ENCODE assay signal across 11 cellular contexts in the genomic region with DNA sequence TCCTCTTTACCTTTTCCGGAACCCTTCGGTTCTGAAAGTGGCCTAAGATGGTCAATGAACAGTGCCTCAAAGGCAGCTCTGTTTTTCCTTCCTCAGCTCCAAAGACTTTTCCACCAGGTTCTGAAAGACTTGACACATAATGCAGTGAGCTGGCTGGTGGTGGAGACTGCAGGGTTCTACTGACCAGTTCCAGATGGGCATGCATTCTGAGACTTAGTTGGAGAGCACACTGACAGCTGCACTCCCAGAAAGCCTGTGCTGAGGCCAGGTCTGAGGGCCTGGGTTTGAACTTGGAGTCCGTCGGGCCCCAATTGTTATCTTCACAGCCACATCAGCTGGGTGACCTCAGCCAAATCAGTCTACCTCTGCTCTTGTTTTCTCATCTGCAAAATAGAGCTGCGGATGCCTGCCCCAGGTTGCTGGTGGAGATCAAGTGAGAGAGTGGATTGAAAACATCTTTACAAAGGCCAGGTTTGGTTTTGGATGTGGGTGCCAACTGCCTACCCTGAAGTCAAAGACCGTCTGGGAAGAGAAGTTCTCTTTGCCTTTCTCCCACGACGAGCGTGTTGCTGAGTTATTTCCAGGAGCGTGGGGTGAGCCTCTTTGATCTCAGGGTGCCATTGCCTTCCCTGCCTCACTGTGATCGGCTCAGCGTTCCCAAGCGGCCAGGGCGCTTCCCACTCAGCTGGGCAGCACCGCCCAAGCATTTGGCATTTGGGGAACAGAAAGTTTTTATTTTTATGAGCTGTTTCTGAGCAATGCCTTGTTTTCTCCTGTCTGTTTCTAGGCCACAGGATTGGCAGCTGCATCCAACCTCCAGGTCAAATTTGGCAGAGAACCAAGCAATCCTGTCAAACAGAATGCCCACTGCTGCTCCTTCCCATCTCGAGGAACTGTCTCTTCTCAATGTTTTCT. TPM values are rescaled to one million over a fixed set of nuclear protein-coding genes. Genes with fewer than 3 reads are reported as not detected.
DNase-seq lines count a peak whose midpoint lies in the region; ATAC-seq and TF ChIP-seq lines count a peak whose summit lies in the region.
"Had no signal": no experiment of that assay in that cellular context is flagged by ENCODE, and none has a peak within 500 bp of the region (broad histone marks: within the 10 kb centered on the region; RNA-seq: fewer than 3 reads in every experiment).

No MANE protein-coding gene starts in this region.

- no peaks in the 10 kb centered on the region for H3K9me3 ChIP-seq in CD8-positive, alpha-beta T cell (ENCODE audit: low read length)
- no peaks in the 10 kb centered on the region for H3K9me3 ChIP-seq in psoas muscle
- H3K9me3 ChIP-seq: upper lobe of left lung had no signal

- WGBS in psoas muscle, 3 donors = 44 to 56% (median 47%) methylated on average over 16 of the region's 16 CpGs

- H3K9me3 Mint-ChIP-seq in CD8-positive, alpha-beta T cell = no peaks in the 10 kb centered on the region
- H3K9me3 Mint-ChIP-seq: activated T-cell treated with anti-CD3 and anti-CD28 coated beads, Interleukin-2, amount 50 U/mL, for 4 hours had no signal

- TF ChIP-seq CTCF in CD8-positive, alpha-beta T cell (IDR thresholded peaks at IDR 0.05) = no peak
- TF ChIP-seq CTCF in fibroblast of the aortic adventitia (IDR thresholded peaks at IDR 0.05; ENCODE audit: insufficient read depth, low read length) (no peak), psoas muscle (IDR thresholded peaks at IDR 0.05) (no peak)

- H3K4me1 ChIP-seq in CD8-positive, alpha-beta T cell (ENCODE audit: insufficient read depth, low read length) = no peaks in the 10 kb centered on the region
- H3K4me1 ChIP-seq in psoas muscle = peaks cover 18% of the 10 kb centered on the region

- H3K36me3 Mint-ChIP-seq in CD8-positive, alpha-beta T cell = peaks cover 25% of the 10 kb centered on the region

- no peaks in the 10 kb centered on the region for H3K27me3 Mint-ChIP-seq in CD8-positive, alpha-beta T cell (ENCODE audit: low read depth)

- H3K4me3 Mint-ChIP-seq in CD8-positive, alpha-beta T cell = no peak overlapping the region
- H3K4me3 Mint-ChIP-seq: activated T-cell treated with anti-CD3 and anti-CD28 coated beads, Interleukin-2, amount 50 U/mL, for 4 hours had no signal

- H3K27ac ChIP-seq in CD8-positive, alpha-beta T cell (ENCODE audit: low read depth, low read length) = no peak overlapping the region
- peak overlapping the region; percentile 65 for H3K27ac ChIP-seq in psoas muscle

- ATAC-seq in CD8-positive, alpha-beta T cell = no peak
- peak in 3 of 4 donors; percentile 7 to 15 (median 11) for ATAC-seq in psoas muscle
- ATAC-seq: activated T-cell treated with anti-CD3 and anti-CD28 coated beads, Interleukin-2, amount 50 U/mL, for 4 hours; left lobe of liver had no signal

- POLR2A ChIA-PET in CD8-positive, alpha-beta T cell (lab: Charles Lee) = no interaction called here

- no peaks in the 10 kb centered on the region for H3K27me3 ChIP-seq in CD8-positive, alpha-beta T cell (ENCODE audit: insufficient read depth, low read length)
- H3K27me3 ChIP-seq in psoas muscle (ENCODE audit: insufficient read depth in 3 of 3, low read length in 2 of 3) = no peaks in the 10 kb centered on the region
- H3K27me3 ChIP-seq: upper lobe of left lung had no signal

- intact Hi-C loops in CD8-positive, alpha-beta T cell (cut with DNase I, micrococcal nuclease) = no loop called here
- intact Hi-C loops in psoas muscle (cut with DNase I) = loop anchor here (5.0 to 10.0 kb wide), 2 partner anchors 51 to 53 kb away; a partner anchor contains a TSS

- peaks cover 4% of the 10 kb centered on the region for H3K4me1 Mint-ChIP-seq in CD8-positive, alpha-beta T cell (ENCODE audit: low read depth)

- H3K4me3 ChIP-seq in CD8-positive, alpha-beta T cell (ENCODE audit: low read depth, low read length) = no peak overlapping the region
- H3K4me3 ChIP-seq in fibroblast of the aortic adventitia (ENCODE audit: low read depth, low read length) (no peak overlapping the region), psoas muscle (no peak overlapping the region)
- H3K4me3 ChIP-seq: upper lobe of left lung had no signal

- CTCF ChIA-PET in CD8-positive, alpha-beta T cell (lab: Charles Lee) = interaction anchor here (1.1 to 9.7 kb wide), 3 partner anchors 17 to 165 kb away, joined by 3 to 166 read pairs (median 3); no protein-coding TSS in a partner anchor

- DNase-seq in CD8-positive, alpha-beta T cell = no peak
- DNase-seq in M059J (ENCODE audit: low read depth) = peak; percentile 46
- peak; percentile 23 for DNase-seq in fibroblast of the aortic adventitia (ENCODE audit: low read depth)
- DNase-seq in psoas muscle = no peak
- no peak for DNase-seq in T1000 (lab: John Stamatoyannopoulos, UW)
- no peak for DNase-seq in NCI-H345 treated with DMSO at 0.1 percent for 48 hours (lab: John Stamatoyannopoulos, UW; ENCODE audit: unreplicated experiment)
- no peak for DNase-seq in epidermal melanocyte (ENCODE audit: insufficient read length, low spot score)
- DNase-seq: activated T-cell treated with anti-CD3 and anti-CD28 coated beads, Interleukin-2, amount 50 U/mL, for 4 hours; retina had no signal

- peak overlapping the region; percentile 76 for H3K27ac Mint-ChIP-seq in CD8-positive, alpha-beta T cell

- H3K36me3 ChIP-seq in CD8-positive, alpha-beta T cell (ENCODE audit: insufficient read depth, low read length) = peaks cover 9% of the 10 kb centered on the region
- H3K36me3 ChIP-seq in psoas muscle (ENCODE audit: insufficient read depth in 1 of 2, low read depth in 1 of 2) = peaks cover 4 to 29% of the 10 kb centered on the region in 2 donors

RNA-seq across cellular contexts. Expression of a gene that starts 54.9 kb away (rescaled TPM):
- 10 to 100 TPM; 82.9 to 91.0 TPM for total RNA-seq in CD8-positive, alpha-beta T cell
- total RNA-seq in M059J (2014; rRNA removed; shearing (Covaris generic)) = 201 and 202 TPM in 2 replicates
- 132 and 171 TPM in 2 replicates for total RNA-seq in fibroblast of the aortic adventitia (ENCODE audit: low replicate concordance)
- 100 to 1,000 TPM; 175 to 258 (median 233) TPM for total RNA-seq in psoas muscle
- 100 to 1,000 TPM; 126 to 283 (median 135) TPM for polyA plus RNA-seq in psoas muscle

Comparison
In these comparisons a context has a peak if more than half of its experiments do, and no peak if none do; other contexts are left out.
1. DNase-seq: peak in M059J (single experiment) and fibroblast of the aortic adventitia (single experiment); none in CD8-positive, alpha-beta T cell (0 of 7), psoas muscle (0 of 2), T1000 (single experiment), NCI-H345 treated with DMSO at 0.1 percent for 48 hours (single experiment) and epidermal melanocyte (single experiment).
2. intact Hi-C loops: an anchor here in psoas muscle (5.0 to 10.0 kb wide); none called in CD8-positive, alpha-beta T cell.